ENCODE assay signal across 2 cellular contexts in the genomic region with DNA sequence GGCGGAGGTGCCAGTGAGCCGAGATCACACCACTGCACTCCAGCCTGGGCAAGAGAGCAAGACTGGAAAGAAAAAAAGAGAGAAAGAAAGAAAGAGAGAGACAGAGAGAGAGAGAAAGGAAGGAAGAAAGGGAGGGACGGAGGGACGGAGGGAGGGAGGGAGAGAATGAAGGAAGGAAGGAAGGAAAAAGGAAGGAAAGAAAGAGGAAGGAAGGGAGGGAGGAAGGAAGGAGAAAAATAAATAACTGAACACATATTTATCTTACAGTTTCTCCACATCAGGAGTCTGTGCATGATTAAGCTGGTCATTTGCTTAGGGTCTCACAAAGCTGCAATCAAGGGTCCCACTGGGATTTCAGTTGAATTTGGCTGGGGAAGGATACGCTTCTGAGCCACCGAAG.
A peak's percentile ranks its signal among the peaks of the same experiment; 100 is the strongest.
TF ChIP-seq lines count a peak whose summit lies in the region.

No MANE protein-coding gene starts in this region.

TF ChIP-seq in HepG2, 621 proteins besides CTCF, POLR2A, EP300 and RAD21:
- TF ChIP-seq, protein P1, sequence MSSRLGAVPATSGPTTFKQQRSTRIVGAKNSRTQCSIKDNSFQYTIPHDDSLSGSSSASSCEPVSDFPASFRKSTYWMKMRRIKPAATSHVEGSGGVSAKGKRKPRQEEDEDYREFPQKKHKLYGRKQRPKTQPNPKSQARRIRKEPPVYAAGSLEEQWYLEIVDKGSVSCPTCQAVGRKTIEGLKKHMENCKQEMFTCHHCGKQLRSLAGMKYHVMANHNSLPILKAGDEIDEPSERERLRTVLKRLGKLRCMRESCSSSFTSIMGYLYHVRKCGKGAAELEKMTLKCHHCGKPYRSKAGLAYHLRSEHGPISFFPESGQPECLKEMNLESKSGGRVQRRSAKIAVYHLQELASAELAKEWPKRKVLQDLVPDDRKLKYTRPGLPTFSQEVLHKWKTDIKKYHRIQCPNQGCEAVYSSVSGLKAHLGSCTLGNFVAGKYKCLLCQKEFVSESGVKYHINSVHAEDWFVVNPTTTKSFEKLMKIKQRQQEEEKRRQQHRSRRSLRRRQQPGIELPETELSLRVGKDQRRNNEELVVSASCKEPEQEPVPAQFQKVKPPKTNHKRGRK (CRISPR knock-in tag; IDR thresholded peaks at IDR 0.05) = 0 out of 2 replicates have a peak, but pooled peaks have one; percentile 55
- TF ChIP-seq FIP1L1 (IDR thresholded peaks at IDR 0.05; ENCODE audit: borderline replicate concordance, insufficient read depth, low read depth, low read length) = no peak
- TF ChIP-seq, protein P2, sequence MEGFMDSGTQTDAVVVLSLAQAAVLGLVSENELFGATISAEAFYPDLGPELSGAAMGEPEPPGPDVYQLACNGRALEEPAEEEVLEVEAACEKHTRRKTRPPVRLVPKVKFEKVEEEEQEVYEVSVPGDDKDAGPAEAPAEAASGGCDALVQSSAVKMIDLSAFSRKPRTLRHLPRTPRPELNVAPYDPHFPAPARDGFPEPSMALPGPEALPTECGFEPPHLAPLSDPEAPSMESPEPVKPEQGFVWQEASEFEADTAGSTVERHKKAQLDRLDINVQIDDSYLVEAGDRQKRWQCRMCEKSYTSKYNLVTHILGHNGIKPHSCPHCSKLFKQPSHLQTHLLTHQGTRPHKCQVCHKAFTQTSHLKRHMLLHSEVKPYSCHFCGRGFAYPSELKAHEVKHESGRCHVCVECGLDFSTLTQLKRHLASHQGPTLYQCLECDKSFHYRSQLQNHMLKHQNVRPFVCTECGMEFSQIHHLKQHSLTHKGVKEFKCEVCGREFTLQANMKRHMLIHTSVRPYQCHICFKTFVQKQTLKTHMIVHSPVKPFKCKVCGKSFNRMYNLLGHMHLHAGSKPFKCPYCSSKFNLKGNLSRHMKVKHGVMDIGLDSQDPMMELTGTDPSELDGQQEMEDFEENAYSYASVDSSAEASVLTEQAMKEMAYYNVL (CRISPR knock-in tag; IDR thresholded peaks at IDR 0.05; ENCODE audit: borderline replicate concordance) = peak; percentile 27; the same call in 1 of the 2 replicates
TF ChIP-seq in HepG2: peak in this region for 2.

TF ChIP-seq in H1, 55 proteins besides CTCF, POLR2A, EP300 and RAD21:
- no peak for TF ChIP-seq TBP (IDR thresholded peaks at IDR 0.05; ENCODE audit: low read depth, low read length)
- TF ChIP-seq SAP30 (IDR thresholded peaks at IDR 0.05; ENCODE audit: insufficient read depth, insufficient replicate concordance, low read length) = no peak
- no peak for TF ChIP-seq BRCA1 (IDR thresholded peaks at IDR 0.05; ENCODE audit: low read depth, low read length)
